Comparison of ENCODE assay signal across 16 cellular contexts in genomic region chr3:13372126-13372525, GRCh38.
"Had no signal": no experiment of that assay in that cellular context is flagged by ENCODE, and none has a peak within 500 bp of the region (broad histone marks: within the 10 kb centered on the region; RNA-seq: fewer than 3 reads in every experiment).

No MANE protein-coding gene starts in this region.

- H3K4me1 ChIP-seq: ascending aorta, psoas muscle, sigmoid colon, thyroid gland, uterus had no signal

- H3K9me3 Mint-ChIP-seq: activated CD4-positive, alpha-beta T cell treated with anti-CD3 and anti-CD28 coated beads, Interleukin-2, amount 10 ng/mL, durations not matched to agents 7 days and 5 days; nephron progenitor cell; T-helper 2 cell treated with Interferon-gamma antibody and Interleukin-4, amounts not matched to agents 5 μg/mL and 100 μg/mL, for 36 hours had no signal

- H3K9me3 ChIP-seq: ascending aorta, psoas muscle, sigmoid colon, thyroid gland, uterus had no signal

- DNase-seq: activated CD4-positive, alpha-beta T cell treated with anti-CD3 and anti-CD28 coated beads, Interleukin-2, amount 10 ng/mL, durations not matched to agents 7 days and 5 days; activated CD4-positive, CD25-positive, alpha-beta regulatory T cell; activated CD8-positive, alpha-beta memory T cell treated with anti-CD3 and anti-CD28 coated beads, Interleukin-2, amount 10 ng/mL, durations not matched to agents 7 days and 5 days; activated gamma-delta T cell; activated T-cell treated with anti-CD3 and anti-CD28 coated beads, Interleukin-2, amount 50 U/mL, for 1 hour; head of caudate nucleus; mesendoderm; nephron progenitor cell; psoas muscle; sigmoid colon; stimulated activated CD4-positive, alpha-beta T cell treated with anti-CD3 and anti-CD28 coated beads, Interleukin-1b, Interleukin-23, amount 100 ng/mL, for 48 hours; SW 1271; thyroid gland; uterus had no signal

- H3K4me3 ChIP-seq: ascending aorta, psoas muscle, sigmoid colon, thyroid gland, uterus had no signal

- H3K27me3 Mint-ChIP-seq: activated CD4-positive, alpha-beta T cell treated with anti-CD3 and anti-CD28 coated beads, Interleukin-2, amount 10 ng/mL, durations not matched to agents 7 days and 5 days; activated CD8-positive, alpha-beta memory T cell treated with anti-CD3 and anti-CD28 coated beads, Interleukin-2, amount 10 ng/mL, durations not matched to agents 7 days and 5 days had no signal

- H3K4me1 Mint-ChIP-seq: activated CD4-positive, alpha-beta T cell treated with anti-CD3 and anti-CD28 coated beads, Interleukin-2, amount 10 ng/mL, durations not matched to agents 7 days and 5 days; activated CD8-positive, alpha-beta memory T cell treated with anti-CD3 and anti-CD28 coated beads, Interleukin-2, amount 10 ng/mL, durations not matched to agents 7 days and 5 days had no signal

- H3K36me3 ChIP-seq: ascending aorta, uterus had no signal

- H3K27ac ChIP-seq: ascending aorta, psoas muscle, sigmoid colon, thyroid gland, uterus had no signal

- H3K27me3 ChIP-seq: ascending aorta, sigmoid colon, thyroid gland, uterus had no signal

- H3K4me3 Mint-ChIP-seq: activated CD4-positive, alpha-beta T cell treated with anti-CD3 and anti-CD28 coated beads, Interleukin-2, amount 10 ng/mL, durations not matched to agents 7 days and 5 days; activated CD8-positive, alpha-beta memory T cell treated with anti-CD3 and anti-CD28 coated beads, Interleukin-2, amount 10 ng/mL, durations not matched to agents 7 days and 5 days; nephron progenitor cell; T-helper 2 cell treated with Interferon-gamma antibody and Interleukin-4, amounts not matched to agents 5 μg/mL and 100 μg/mL, for 36 hours had no signal

- ATAC-seq: activated CD8-positive, alpha-beta memory T cell treated with anti-CD3 and anti-CD28 coated beads, Interleukin-2, amount 10 ng/mL, durations not matched to agents 7 days and 5 days; psoas muscle had no signal

- H3K27ac Mint-ChIP-seq: activated CD4-positive, alpha-beta T cell treated with anti-CD3 and anti-CD28 coated beads, Interleukin-2, amount 10 ng/mL, durations not matched to agents 7 days and 5 days; activated CD8-positive, alpha-beta memory T cell treated with anti-CD3 and anti-CD28 coated beads, Interleukin-2, amount 10 ng/mL, durations not matched to agents 7 days and 5 days; nephron progenitor cell; T-helper 2 cell treated with Interferon-gamma antibody and Interleukin-4, amounts not matched to agents 5 μg/mL and 100 μg/mL, for 36 hours had no signal
